Comparison of ENCODE assay signal across 1 cellular context in genomic region chr19:55809381-55810058, GRCh38.
TF ChIP-seq lines count a peak whose summit lies in the region.

No MANE protein-coding gene starts in this region.

TF ChIP-seq in A549, 52 proteins besides CTCF, POLR2A, EP300 and RAD21 (continued from another document):
- peak; percentile 78 for TF ChIP-seq E2F6 (IDR thresholded peaks at IDR 0.05; ENCODE audit: borderline replicate concordance, low read depth)
- no peak for TF ChIP-seq HEYL (CRISPR knock-in tag; IDR thresholded peaks at IDR 0.05)
